22 cellular contexts compared by ENCODE assay signal in the genomic region with DNA sequence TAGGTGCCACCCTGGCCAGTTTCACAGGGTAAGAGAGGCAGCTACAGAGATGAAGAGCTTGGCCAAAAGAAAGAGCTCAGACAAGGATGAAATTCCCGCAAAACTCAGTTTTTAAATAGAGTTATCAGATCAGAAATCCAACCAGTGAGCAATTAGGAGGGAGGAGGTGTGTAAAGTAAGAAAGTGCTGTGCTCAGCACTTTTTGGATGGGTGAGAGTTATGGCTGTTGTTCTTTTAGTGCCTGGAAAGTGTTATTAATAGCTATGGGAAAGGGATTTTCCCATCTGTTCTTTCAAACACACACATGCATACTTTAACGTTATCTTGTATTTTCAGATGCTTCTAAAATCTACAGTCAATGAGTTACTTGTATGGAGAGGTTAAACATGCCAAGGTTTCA.
"Had no signal": no experiment of that assay in that cellular context is flagged by ENCODE, and none has a peak within 500 bp of the region (broad histone marks: within the 10 kb centered on the region; RNA-seq: fewer than 3 reads in every experiment).

No MANE protein-coding gene starts in this region.

- H3K36me3 Mint-ChIP-seq: naive thymus-derived CD8-positive, alpha-beta T cell; neural progenitor cell had no signal

- H3K9me3 Mint-ChIP-seq: activated T-cell treated with anti-CD3 and anti-CD28 coated beads, Interleukin-2, amount 50 U/mL, for 24 hours; neural progenitor cell; T-helper 2 cell treated with Interferon-gamma antibody and Interleukin-4, amounts not matched to agents 5 μg/mL and 100 μg/mL, for 36 hours had no signal

- H3K4me3 ChIP-seq: breast epithelium, gastroesophageal sphincter, neural progenitor cell, right atrium auricular region, spleen, tibial nerve had no signal

- H3K27ac Mint-ChIP-seq: activated CD4-positive, alpha-beta T cell treated with anti-CD3 and anti-CD28 coated beads for 36 hours; activated T-cell treated with anti-CD3 and anti-CD28 coated beads, Interleukin-2, amount 50 U/mL, for 24 hours; naive thymus-derived CD8-positive, alpha-beta T cell; neural progenitor cell; T-helper 2 cell treated with Interferon-gamma antibody and Interleukin-4, amounts not matched to agents 5 μg/mL and 100 μg/mL, for 36 hours had no signal

- ATAC-seq: activated CD4-positive, alpha-beta T cell treated with anti-CD3 and anti-CD28 coated beads for 36 hours; gastroesophageal sphincter; left cardiac atrium; naive thymus-derived CD8-positive, alpha-beta T cell had no signal

- DNase-seq: activated CD4-positive, alpha-beta T cell treated with anti-CD3 and anti-CD28 coated beads for 36 hours; activated CD4-positive, alpha-beta T cell treated with anti-CD3 and anti-CD28 coated beads, Interleukin-2, amount 50 U/mL, for 4 hours; activated CD4-positive, CD25-positive, alpha-beta regulatory T cell; activated CD8-positive, alpha-beta memory T cell treated with anti-CD3 and anti-CD28 coated beads, Interleukin-2, amount 50 U/mL, for 48 hours; activated gamma-delta T cell treated with Interleukin-2 at 50 U/mL for 16 hours; activated naive CD4-positive, alpha-beta T cell treated with anti-CD3 and anti-CD28 coated beads, Interleukin-2, amount 50 U/mL, for 16 hours; activated T-cell treated with anti-CD3 and anti-CD28 coated beads, Interleukin-2, amount 50 U/mL, for 24 hours; amniotic stem cell; central memory CD4-positive, alpha-beta T cell; effector CD8-positive, alpha-beta T cell; hippocampal formation; left cardiac atrium; naive thymus-derived CD8-positive, alpha-beta T cell; spleen; stimulated activated naive CD4-positive, alpha-beta T cell treated with Interleukin-2 at 50 U/mL for 16 hours; T-helper 1 cell had no signal

- H3K4me3 Mint-ChIP-seq: activated CD4-positive, alpha-beta T cell treated with anti-CD3 and anti-CD28 coated beads for 36 hours; activated T-cell treated with anti-CD3 and anti-CD28 coated beads, Interleukin-2, amount 50 U/mL, for 24 hours; naive thymus-derived CD8-positive, alpha-beta T cell; neural progenitor cell; T-helper 2 cell treated with Interferon-gamma antibody and Interleukin-4, amounts not matched to agents 5 μg/mL and 100 μg/mL, for 36 hours had no signal

- H3K4me1 Mint-ChIP-seq: activated CD4-positive, alpha-beta T cell treated with anti-CD3 and anti-CD28 coated beads for 36 hours; naive thymus-derived CD8-positive, alpha-beta T cell had no signal
